11 cellular contexts compared by ENCODE assay signal in the genomic region with DNA sequence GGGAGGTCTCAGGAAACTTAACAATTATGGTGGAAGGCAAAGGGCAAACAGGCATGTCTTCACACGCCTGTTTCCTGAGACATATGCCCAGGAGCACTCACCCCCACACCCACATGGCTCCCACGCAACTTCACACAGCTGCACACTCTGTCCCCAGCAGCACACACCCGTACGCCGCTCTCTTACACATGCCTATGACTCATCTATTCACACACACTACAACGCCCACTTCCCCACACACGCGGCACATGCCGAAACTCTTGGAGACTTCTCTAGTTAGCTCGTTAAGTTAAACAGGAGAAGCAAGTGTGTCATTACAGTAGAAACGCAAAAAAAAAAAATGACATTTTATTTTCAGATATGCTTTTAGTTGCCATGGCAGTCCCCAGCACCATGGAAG. TPM values are rescaled to one million over a fixed set of nuclear protein-coding genes. Genes with fewer than 3 reads are reported as not detected.
DNase-seq lines count a peak whose midpoint lies in the region; ATAC-seq lines count a peak whose summit lies in the region.
"Had no signal": no experiment of that assay in that cellular context is flagged by ENCODE, and none has a peak within 500 bp of the region (broad histone marks: within the 10 kb centered on the region; RNA-seq: fewer than 3 reads in every experiment).

No MANE protein-coding gene starts in this region.

- ATAC-seq in HG03565 (IDR thresholded peaks at IDR 0.05; ENCODE audit: unreplicated experiment) (peak; percentile 70), HG02642 (IDR thresholded peaks at IDR 0.05; ENCODE audit: poor library complexity, unreplicated experiment) (no peak)

- H3K27me3 Mint-ChIP-seq in activated CD4-positive, alpha-beta memory T cell treated with anti-CD3 and anti-CD28 coated beads for 36 hours, result no peaks in the 10 kb centered on the region
- no peaks in the 10 kb centered on the region for H3K27me3 Mint-ChIP-seq in activated CD4-positive, alpha-beta memory T cell treated with anti-CD3 and anti-CD28 coated beads, Interleukin-2, amount 10 ng/mL, durations not matched to agents 7 days and 5 days

- no peaks in the 10 kb centered on the region for H3K36me3 Mint-ChIP-seq in activated CD4-positive, alpha-beta memory T cell treated with anti-CD3 and anti-CD28 coated beads for 36 hours
- H3K36me3 Mint-ChIP-seq in activated CD4-positive, alpha-beta memory T cell treated with anti-CD3 and anti-CD28 coated beads, Interleukin-2, amount 10 ng/mL, durations not matched to agents 7 days and 5 days (ENCODE audit: low read depth), result no peaks in the 10 kb centered on the region

- DNase-seq in activated CD4-positive, alpha-beta memory T cell treated with anti-CD3 and anti-CD28 coated beads for 36 hours, result peak; percentile 9
- no peak for DNase-seq in activated CD4-positive, alpha-beta memory T cell treated with anti-CD3 and anti-CD28 coated beads, Interleukin-2, amount 10 ng/mL, durations not matched to agents 7 days and 5 days
- peak in 52 of 61 donors; percentile 1 to 94 (median 54) for DNase-seq in caudate nucleus (lab: John Stamatoyannopoulos, UW)
- peak in 9 of 10 donors; percentile 24 to 94 (median 70) for DNase-seq in posterior cingulate gyrus
- no peak for DNase-seq in retina
- DNase-seq in RKO (ENCODE audit: low spot score), result no peak
- DNase-seq: activated CD8-positive, alpha-beta memory T cell treated with anti-CD3 and anti-CD28 coated beads, Interleukin-2, amount 50 U/mL, for 48 hours; SW 1271 had no signal

- no peak overlapping the region for H3K27ac ChIP-seq in caudate nucleus (ENCODE audit: low read depth, low read length)

- no peak overlapping the region for H3K4me3 Mint-ChIP-seq in activated CD4-positive, alpha-beta memory T cell treated with anti-CD3 and anti-CD28 coated beads for 36 hours
- no peak overlapping the region for H3K4me3 Mint-ChIP-seq in activated CD4-positive, alpha-beta memory T cell treated with anti-CD3 and anti-CD28 coated beads, Interleukin-2, amount 10 ng/mL, durations not matched to agents 7 days and 5 days
- H3K4me3 Mint-ChIP-seq: central memory CD8-positive, alpha-beta T cell had no signal

- POLR2A ChIA-PET in activated CD4-positive, alpha-beta memory T cell treated with anti-CD3 and anti-CD28 coated beads for 36 hours (lab: Charles Lee), result no interaction called here
- POLR2A ChIA-PET in activated CD4-positive, alpha-beta memory T cell treated with anti-CD3 and anti-CD28 coated beads, Interleukin-2, amount 10 ng/mL, durations not matched to agents 7 days and 5 days (lab: Charles Lee), result no interaction called here

- H3K4me1 Mint-ChIP-seq in activated CD4-positive, alpha-beta memory T cell treated with anti-CD3 and anti-CD28 coated beads for 36 hours (ENCODE audit: low read depth), result no peaks in the 10 kb centered on the region
- no peaks in the 10 kb centered on the region for H3K4me1 Mint-ChIP-seq in activated CD4-positive, alpha-beta memory T cell treated with anti-CD3 and anti-CD28 coated beads, Interleukin-2, amount 10 ng/mL, durations not matched to agents 7 days and 5 days
- H3K4me1 Mint-ChIP-seq: central memory CD8-positive, alpha-beta T cell had no signal

- intact Hi-C loops in activated CD4-positive, alpha-beta memory T cell treated with anti-CD3 and anti-CD28 coated beads for 36 hours (cut with micrococcal nuclease), result no loop called here
- intact Hi-C loops in posterior cingulate gyrus (cut with DNase I), result no loop called here

- H3K9me3 Mint-ChIP-seq in activated CD4-positive, alpha-beta memory T cell treated with anti-CD3 and anti-CD28 coated beads for 36 hours, result peaks cover 5% of the 10 kb centered on the region
- H3K9me3 Mint-ChIP-seq in activated CD4-positive, alpha-beta memory T cell treated with anti-CD3 and anti-CD28 coated beads, Interleukin-2, amount 10 ng/mL, durations not matched to agents 7 days and 5 days, result peaks cover 14% of the 10 kb centered on the region

- CTCF ChIA-PET in activated CD4-positive, alpha-beta memory T cell treated with anti-CD3 and anti-CD28 coated beads for 36 hours (lab: Charles Lee), result no interaction called here
- CTCF ChIA-PET in activated CD4-positive, alpha-beta memory T cell treated with anti-CD3 and anti-CD28 coated beads, Interleukin-2, amount 10 ng/mL, durations not matched to agents 7 days and 5 days (lab: Charles Lee), result no interaction called here

- no peak overlapping the region for H3K27ac Mint-ChIP-seq in activated CD4-positive, alpha-beta memory T cell treated with anti-CD3 and anti-CD28 coated beads for 36 hours
- H3K27ac Mint-ChIP-seq in activated CD4-positive, alpha-beta memory T cell treated with anti-CD3 and anti-CD28 coated beads, Interleukin-2, amount 10 ng/mL, durations not matched to agents 7 days and 5 days, result no peak overlapping the region

RNA-seq across cellular contexts. Expression of gene CALN1, which starts 6.7 kb away (rescaled TPM):
- not detected for total RNA-seq in activated CD4-positive, alpha-beta memory T cell treated with anti-CD3 and anti-CD28 coated beads for 36 hours
- not detected for total RNA-seq in activated CD4-positive, alpha-beta memory T cell treated with anti-CD3 and anti-CD28 coated beads, Interleukin-2, amount 10 ng/mL, durations not matched to agents 7 days and 5 days

Comparison
In these comparisons a context has a peak if more than half of its experiments do, and no peak if none do; other contexts are left out.
1. DNase-seq: peak in activated CD4-positive, alpha-beta memory T cell treated with anti-CD3 and anti-CD28 coated beads for 36 hours (single experiment), caudate nucleus (52 of 61) and posterior cingulate gyrus (9 of 10); none in activated CD4-positive, alpha-beta memory T cell treated with anti-CD3 and anti-CD28 coated beads, Interleukin-2, amount 10 ng/mL, durations not matched to agents 7 days and 5 days (single experiment), retina (single experiment) and RKO (single experiment).